8 cellular contexts compared by ENCODE assay signal in the genomic region with DNA sequence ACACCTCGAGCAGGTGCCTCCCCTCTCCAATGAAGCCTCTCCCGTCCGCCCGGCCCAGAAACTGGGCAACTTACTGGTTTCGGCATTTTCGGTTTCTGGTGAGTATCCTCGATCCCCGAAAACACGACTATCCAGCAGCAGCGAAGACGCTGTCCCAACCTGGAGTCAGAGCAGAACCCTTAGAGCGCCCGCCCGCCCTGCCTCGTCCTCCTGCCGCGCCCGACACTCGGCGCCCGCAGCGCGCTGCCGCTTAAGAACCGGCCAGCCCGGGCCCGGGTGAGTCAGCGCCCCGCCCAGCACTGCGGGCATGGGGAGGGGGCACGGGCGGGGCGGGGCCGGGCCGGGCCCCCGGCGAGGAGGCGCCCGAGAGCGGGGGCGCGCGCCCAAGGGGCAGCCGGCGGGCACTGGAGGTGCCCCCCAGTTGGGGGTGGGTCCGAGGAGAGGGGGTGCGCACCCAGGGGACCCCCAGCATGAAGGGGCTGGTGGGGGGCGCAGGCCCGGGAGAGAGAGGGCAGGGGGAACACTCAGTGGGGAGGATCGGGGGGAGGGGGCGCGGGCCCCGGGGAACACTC. TPM values are rescaled to one million over a fixed set of nuclear protein-coding genes. Genes with fewer than 3 reads are reported as not detected.
DNase-seq lines count a peak whose midpoint lies in the region; ATAC-seq and TF ChIP-seq lines count a peak whose summit lies in the region.

No MANE protein-coding gene starts in this region.

- H3K9me3 ChIP-seq in left ventricle myocardium inferior (replicated peaks): no peaks in the 10 kb centered on the region

- peaks cover 62% of the 10 kb centered on the region for H3K4me1 ChIP-seq in left ventricle myocardium inferior

- ATAC-seq in GM21529 (IDR thresholded peaks at IDR 0.05; ENCODE audit: unreplicated experiment): peak; percentile 31
- ATAC-seq in HG03457 (IDR thresholded peaks at IDR 0.05; ENCODE audit: unreplicated experiment): no peak

- DNase-seq in DMS53 treated with DMSO at 0.1 percent for 48 hours (lab: John Stamatoyannopoulos, UW; ENCODE audit: unreplicated experiment): peak; percentile 25
- no peak for DNase-seq in LNCaP clone FGC (ENCODE audit: low read depth)
- peak; percentile 63 to 83 (median 72) for DNase-seq in T-helper 1 cell
- peak; percentile 81 for DNase-seq in left ventricle myocardium inferior
- DNase-seq in retina: peak; percentile 79

- peak overlapping the region; percentile 60 for H3K4me3 ChIP-seq in LNCaP clone FGC (ENCODE audit: low read depth, low read length)
- peak overlapping the region; percentile 94 for H3K4me3 ChIP-seq in left ventricle myocardium inferior

- 0 to 1% (median 1%) methylated on average over 31 to 53 of the region's 53 CpGs for WGBS in adipose tissue, 3 donors

- intact Hi-C loops in left ventricle myocardium inferior (cut with micrococcal nuclease): no loop called here

- H3K27ac ChIP-seq in adipose tissue (ENCODE audit: low read depth, low read length): peak overlapping the region; percentile 79
- peak overlapping the region; percentile 96 for H3K27ac ChIP-seq in left ventricle myocardium inferior (replicated peaks)

- TF ChIP-seq CTCF in LNCaP clone FGC (IDR thresholded peaks at IDR 0.05; ENCODE audit: control insufficient read depth, extremely low read depth, insufficient read depth): no peak
- no peak for TF ChIP-seq CTCF in left ventricle myocardium inferior (IDR thresholded peaks at IDR 0.05; ENCODE audit: borderline replicate concordance)

- H3K36me3 ChIP-seq in left ventricle myocardium inferior: no peaks in the 10 kb centered on the region

- H3K27me3 ChIP-seq in left ventricle myocardium inferior (ENCODE audit: low read depth): no peaks in the 10 kb centered on the region

RNA-seq across cellular contexts. Expression of gene EZR, which starts 1.1 kb away (rescaled TPM):
- 10 to 100 TPM; 37.6 to 63.1 (median 54.9) TPM for polyA plus RNA-seq in adipose tissue
- 242 TPM for total RNA-seq in left ventricle myocardium inferior
